ENCODE assay signal across 1 cellular context in genomic region chr3:55486101-55486856, GRCh38.
TF ChIP-seq lines count a peak whose summit lies in the region.

No MANE protein-coding gene starts in this region.

TF ChIP-seq in HEK293, 187 proteins besides CTCF, POLR2A, EP300 and RAD21 (continued from another document):
- TF ChIP-seq PRDM4 (tag by site-specific recombination; IDR thresholded peaks at IDR 0.05) (0 out of 2 replicates have a peak, but pooled peaks have one; percentile 13), ZBTB17 (tag by site-specific recombination; IDR thresholded peaks at IDR 0.05) (0 out of 2 replicates have a peak, but pooled peaks have one; percentile 44), ZNF777 (tag by site-specific recombination; IDR thresholded peaks at IDR 0.05; ENCODE audit: borderline replicate concordance) (no peak), ZFHX2 (tag by site-specific recombination; conservative IDR thresholded peaks at IDR 0.05) (no peak), ZNF311 (tag by site-specific recombination; IDR thresholded peaks at IDR 0.05; ENCODE audit: borderline replicate concordance) (no peak), ZNF175 (tag by site-specific recombination; IDR thresholded peaks at IDR 0.05) (no peak), ZNF510 (tag by site-specific recombination; IDR thresholded peaks at IDR 0.05; ENCODE audit: insufficient replicate concordance) (no peak), ZSCAN18 (tag by site-specific recombination; IDR thresholded peaks at IDR 0.05) (no peak), TSHZ1 (tag by site-specific recombination; IDR thresholded peaks at IDR 0.05; ENCODE audit: borderline replicate concordance) (no peak), ZNF324 (tag by site-specific recombination; IDR thresholded peaks at IDR 0.05) (no peak; the same call in 1 of the 2 replicates), ZNF423 (tag by site-specific recombination; IDR thresholded peaks at IDR 0.05) (peak; percentile 86), ZNF146 (tag by site-specific recombination; IDR thresholded peaks at IDR 0.05) (0 out of 2 replicates have a peak, but pooled peaks have one; percentile 5), PRDM10 (tag by site-specific recombination; IDR thresholded peaks at IDR 0.05) (peak; percentile 87), OSR2 (tag by site-specific recombination; IDR thresholded peaks at IDR 0.05) (peak; percentile 28; the same call in 1 of the 2 replicates), ZNF398 (tag by site-specific recombination; IDR thresholded peaks at IDR 0.05) (peak; percentile 77), ZNF280D (tag by site-specific recombination; IDR thresholded peaks at IDR 0.05) (no peak), KLF16 (tag by site-specific recombination; IDR thresholded peaks at IDR 0.05) (no peak), ZNF707 (tag by site-specific recombination; IDR thresholded peaks at IDR 0.05) (no peak), YY2 (tag by site-specific recombination; IDR thresholded peaks at IDR 0.05) (no peak), ZNF366 (tag by site-specific recombination; conservative IDR thresholded peaks at IDR 0.05) (no peak), ZIC2 (tag by site-specific recombination; IDR thresholded peaks at IDR 0.05) (peak; percentile 68), ZNF785 (tag by site-specific recombination; IDR thresholded peaks at IDR 0.05) (no peak), ZNF555 (tag by site-specific recombination; conservative IDR thresholded peaks at IDR 0.05) (no peak), KLF7 (tag by site-specific recombination; IDR thresholded peaks at IDR 0.05; ENCODE audit: borderline replicate concordance) (no peak), ZNF623 (tag by site-specific recombination; IDR thresholded peaks at IDR 0.05) (no peak), SP2 (tag by site-specific recombination; IDR thresholded peaks at IDR 0.05) (0 out of 2 replicates have a peak, but pooled peaks have one; percentile 17), ZNF529 (tag by site-specific recombination; IDR thresholded peaks at IDR 0.05; ENCODE audit: insufficient replicate concordance) (no peak), GLI2 (tag by site-specific recombination; IDR thresholded peaks at IDR 0.05; ENCODE audit: borderline replicate concordance, low read depth) (no peak), SP3 (tag by site-specific recombination; IDR thresholded peaks at IDR 0.05) (no peak), ZNF704 (tag by site-specific recombination; IDR thresholded peaks at IDR 0.05) (no peak), ZNF776 (tag by site-specific recombination; IDR thresholded peaks at IDR 0.05; ENCODE audit: borderline replicate concordance) (no peak), YY1 (tag by site-specific recombination; IDR thresholded peaks at IDR 0.05) (no peak), ZBTB21 (tag by site-specific recombination; IDR thresholded peaks at IDR 0.05) (no peak), REPIN1 (tag by site-specific recombination; IDR thresholded peaks at IDR 0.05; ENCODE audit: low read depth) (no peak), ZNF488 (tag by site-specific recombination; IDR thresholded peaks at IDR 0.05) (no peak), ZNF621 (tag by site-specific recombination; IDR thresholded peaks at IDR 0.05) (no peak), ZBTB8A (tag by site-specific recombination; IDR thresholded peaks at IDR 0.05) (no peak), ZNF211 (tag by site-specific recombination; IDR thresholded peaks at IDR 0.05; ENCODE audit: low read depth) (no peak), ZNF302 (tag by site-specific recombination; IDR thresholded peaks at IDR 0.05; ENCODE audit: low read depth) (no peak), ZNF157 (tag by site-specific recombination; IDR thresholded peaks at IDR 0.05) (no peak)
